Comparison of ENCODE assay signal across 8 cellular contexts in the genomic region with DNA sequence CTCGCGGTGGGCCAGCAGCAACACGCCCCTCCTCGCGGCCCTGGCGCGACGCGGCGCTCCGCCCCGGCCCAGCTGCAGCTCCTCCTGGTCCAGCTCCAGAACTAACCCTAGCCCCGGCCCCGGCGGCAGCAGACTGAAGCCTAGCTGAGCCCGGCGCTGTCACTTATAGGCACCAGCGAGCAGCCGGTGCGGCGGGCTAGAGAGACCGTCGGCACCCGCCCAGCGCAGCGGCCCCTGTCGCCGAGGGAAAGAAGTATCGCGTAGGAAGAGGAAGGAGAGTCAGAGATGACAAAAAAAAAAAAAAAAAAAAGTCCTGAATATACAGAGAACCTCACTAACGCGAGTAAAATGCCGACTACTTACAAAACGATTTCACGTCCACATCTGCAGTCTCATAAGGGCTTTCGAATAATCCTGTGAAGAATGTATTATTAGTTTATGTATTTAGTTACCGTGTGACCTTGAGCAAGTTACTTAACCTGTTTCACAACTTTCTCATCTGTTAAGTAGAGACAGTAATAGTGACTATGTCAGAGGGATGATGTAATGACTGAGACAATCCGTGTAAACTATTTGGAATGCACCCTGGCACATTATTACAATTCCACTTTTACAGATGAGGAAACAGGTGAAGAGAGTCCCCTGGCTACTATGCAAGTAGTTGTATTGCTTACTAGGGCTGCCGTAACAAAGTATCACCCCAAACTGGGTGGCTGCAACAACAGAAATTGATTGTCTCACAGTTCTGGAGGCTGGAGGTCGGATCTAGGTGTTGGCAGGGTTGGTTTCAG. TPM values are rescaled to one million over a fixed set of nuclear protein-coding genes. Genes with fewer than 3 reads are reported as not detected.
DNase-seq lines count a peak whose midpoint lies in the region; ATAC-seq and TF ChIP-seq lines count a peak whose summit lies in the region.

A gene (minus strand): TSS at position 135 of the 791 bp plus-strand sequence. CDS start 791 bp downstream, outside the sequence.

- H3K79me2 ChIP-seq in ACC112 (ENCODE audit: control insufficient read depth, insufficient read depth, low read length, unreplicated experiment) = peaks cover 44% of the 10 kb centered on the region

- 3 to 6% (median 4%) methylated on average over 39 to 40 of the region's 40 CpGs for WGBS in spleen, 5 donors

- H3K4me3 ChIP-seq in ACC112 (ENCODE audit: low read depth, low read length) (peak within 1 kb of the TSS; percentile 87), WI38 (ENCODE audit: low read depth, low read length) (peak within 1 kb of the TSS; percentile 74), cardiac fibroblast (replicated peaks in 1 of 2; ENCODE audit: low read depth in 2 of 2, low read length in 2 of 2) (peak within 1 kb of the TSS; percentile 64 to 70), spleen (peak within 1 kb of the TSS; percentile 42 to 86 (median 62))

- peaks cover 45 to 51% of the 10 kb centered on the region in 2 donors for H3K4me1 Mint-ChIP-seq in immature natural killer cell

- TF ChIP-seq POLR2A in spleen (IDR thresholded peaks at IDR 0.05) = peak; percentile 96 to 100 (median 99)

- H3K9me3 ChIP-seq in spleen = no peaks in the 10 kb centered on the region

- DNase-seq in NCI-H2227 (lab: John Stamatoyannopoulos, UW; ENCODE audit: unreplicated experiment) (peak; percentile 95), cardiac fibroblast (ENCODE audit: low read depth in 2 of 2) (peak; percentile 96 to 97), immature natural killer cell (peak; percentile 91 to 95 (median 93)), spleen (peak; percentile 99)

- H2AFZ ChIP-seq in ACC112 (ENCODE audit: low read length, unreplicated experiment) = peak within 1 kb of the TSS; percentile 56

- no peaks in the 10 kb centered on the region for H3K9me3 Mint-ChIP-seq in immature natural killer cell

- H3K27ac ChIP-seq in ACC112 (ENCODE audit: low read depth, low read length) = peak within 1 kb of the TSS; percentile 73
- peak within 1 kb of the TSS; percentile 84 to 97 (median 92) for H3K27ac ChIP-seq in spleen

- peak; percentile 82 for ATAC-seq in GM18858 (IDR thresholded peaks at IDR 0.05; ENCODE audit: unreplicated experiment)
- peak; percentile 82 for ATAC-seq in HG03097 (IDR thresholded peaks at IDR 0.05; ENCODE audit: low FRiP score, unreplicated experiment)

- H3K4me3 Mint-ChIP-seq in immature natural killer cell = peak within 1 kb of the TSS; percentile 88 to 92 (median 89)

- H3K4me1 ChIP-seq in ACC112 (ENCODE audit: control insufficient read depth, insufficient read depth, low read length, unreplicated experiment) = peaks cover 16% of the 10 kb centered on the region
- H3K4me1 ChIP-seq in spleen = peaks cover 32 to 60% (median 53%) of the 10 kb centered on the region in 6 donors

- H3K27me3 ChIP-seq in ACC112 (ENCODE audit: insufficient read depth, low read length) = no peaks in the 10 kb centered on the region
- no peaks in the 10 kb centered on the region for H3K27me3 ChIP-seq in spleen (replicated peaks in 1 of 7)

- peak within 1 kb of the TSS; percentile 91 to 99 (median 98) for H3K27ac Mint-ChIP-seq in immature natural killer cell

- peak; percentile 83 for TF ChIP-seq CTCF in WI38 (IDR thresholded peaks at IDR 0.05; ENCODE audit: low read depth, low read length)
- peak; percentile 79 for TF ChIP-seq CTCF in cardiac fibroblast (IDR thresholded peaks at IDR 0.05; ENCODE audit: low read depth, low read length)
- peak; percentile 76 to 94 (median 87) for TF ChIP-seq CTCF in spleen (IDR thresholded peaks at IDR 0.05 in 8 of 11, conservative IDR thresholded peaks at IDR 0.05 in 3 of 11)

- H3K36me3 Mint-ChIP-seq in immature natural killer cell = peaks cover 0 to 3% (median 0%) of the 10 kb centered on the region in 3 donors

- H3K36me3 ChIP-seq in ACC112 (ENCODE audit: insufficient read depth, low read length) (no peaks in the 10 kb centered on the region), spleen (no peaks in the 10 kb centered on the region)

- peaks cover 0 to 8% (median 0%) of the 10 kb centered on the region in 3 donors for H3K27me3 Mint-ChIP-seq in immature natural killer cell (ENCODE audit: low read depth in 3 of 3)

- intact Hi-C loops in spleen (cut with DNase I; ENCODE audit: low total_unique reads) = loop anchor here (10.0 kb wide), 1 partner anchor 50 kb away; no protein-coding TSS in a partner anchor

RNA-seq across cellular contexts. Expression of the gene that starts here (rescaled TPM):
- polyA plus RNA-seq in immature natural killer cell (10 to 100 TPM in 1 of 3 donors, 1 to 10 TPM in 2; 3.2 to 17.3 (median 3.7) TPM), spleen (10 to 100 TPM in 1 of 3 donors, 1 to 10 TPM in 2; 6.0 to 14.8 (median 7.7) TPM)
- 10 to 100 TPM; 21.2 to 40.4 (median 35.0) TPM for total RNA-seq in spleen

Comparison
In these comparisons a context has a peak if more than half of its experiments do, and no peak if none do; other contexts are left out.
1. Peak in every context shown above with its lines: DNase-seq, ATAC-seq, H3K4me3 ChIP-seq and H3K27ac ChIP-seq.